Comparison of ENCODE assay signal across 9 cellular contexts in genomic region chr2:174634130-174635014, GRCh38. TPM values are rescaled to one million over a fixed set of nuclear protein-coding genes. Genes with fewer than 3 reads are reported as not detected.
DNase-seq lines count a peak whose midpoint lies in the region; ATAC-seq and TF ChIP-seq lines count a peak whose summit lies in the region.
"Had no signal": no experiment of that assay in that cellular context is flagged by ENCODE, and none has a peak within 500 bp of the region (broad histone marks: within the 10 kb centered on the region; RNA-seq: fewer than 3 reads in every experiment).

No MANE protein-coding gene starts in this region.

- H3K4me3 Mint-ChIP-seq in activated T-cell treated with anti-CD3 and anti-CD28 coated beads, Interleukin-2, amount 50 U/mL, for 24 hours, result peak overlapping the region; percentile 82

- H3F3A ChIP-seq in MM.1S (ENCODE audit: insufficient read depth, low read length), result peaks cover 23% of the 10 kb centered on the region

- no peaks in the 10 kb centered on the region for H3K9me3 Mint-ChIP-seq in activated T-cell treated with anti-CD3 and anti-CD28 coated beads, Interleukin-2, amount 50 U/mL, for 24 hours

- peak overlapping the region; percentile 64 for H3K4me3 ChIP-seq in GM12864 (ENCODE audit: low read depth, low read length)
- peak overlapping the region; percentile 68 for H3K4me3 ChIP-seq in MM.1S (ENCODE audit: low read length)
- no peak overlapping the region for H3K4me3 ChIP-seq in hepatocyte
- H3K4me3 ChIP-seq: lung had no signal

- H3K36me3 ChIP-seq in MM.1S (replicated peaks; ENCODE audit: insufficient read depth, low read length), result no peaks in the 10 kb centered on the region; the same call in 1 of the 2 replicates
- no peaks in the 10 kb centered on the region for H3K36me3 ChIP-seq in hepatocyte (replicated peaks; ENCODE audit: insufficient read depth, low read depth)

- DNase-seq in GM12864 (ENCODE audit: low read depth), result peak; percentile 49
- peak; percentile 68 for DNase-seq in MM.1S
- DNase-seq in activated T-cell treated with anti-CD3 and anti-CD28 coated beads, Interleukin-2, amount 50 U/mL, for 24 hours, result peak; percentile 76
- DNase-seq in hepatocyte (ENCODE audit: low spot score), result no peak
- peak; percentile 4 to 29 for DNase-seq in stimulated activated CD8-positive, alpha-beta memory T cell treated with anti-CD3 and anti-CD28 coated beads, Interleukin-4, amount 100 ng/mL, for 1 hour (ENCODE audit: low read depth in 2 of 2, low spot score in 1 of 2)
- no peak for DNase-seq in NCI-H524 (lab: John Stamatoyannopoulos, UW)
- DNase-seq in NCI-H2196 (lab: John Stamatoyannopoulos, UW; ENCODE audit: unreplicated experiment), result no peak

- peak overlapping the region; percentile 95 for H3K27ac Mint-ChIP-seq in activated T-cell treated with anti-CD3 and anti-CD28 coated beads, Interleukin-2, amount 50 U/mL, for 24 hours

- H3K4me1 ChIP-seq in MM.1S (ENCODE audit: low read length) (peaks cover 26% of the 10 kb centered on the region), hepatocyte (ENCODE audit: insufficient read depth) (peaks cover 16% of the 10 kb centered on the region)

- H3K27me3 Mint-ChIP-seq in activated T-cell treated with anti-CD3 and anti-CD28 coated beads, Interleukin-2, amount 50 U/mL, for 24 hours, result no peaks in the 10 kb centered on the region

- peak overlapping the region; percentile 90 for H3K27ac ChIP-seq in MM.1S (ENCODE audit: low read length)
- H3K27ac ChIP-seq in hepatocyte, result peak overlapping the region; percentile 74

- H4K20me1 ChIP-seq in MM.1S (ENCODE audit: insufficient read depth, low read length) (no peaks in the 10 kb centered on the region), hepatocyte (ENCODE audit: insufficient read depth, poor library complexity, severe bottlenecking) (no peaks in the 10 kb centered on the region)

- H3K4me1 Mint-ChIP-seq in activated T-cell treated with anti-CD3 and anti-CD28 coated beads, Interleukin-2, amount 50 U/mL, for 24 hours (ENCODE audit: low read depth), result peaks cover 71% of the 10 kb centered on the region

- H3K79me2 ChIP-seq in MM.1S (ENCODE audit: low read length) (peaks cover 58% of the 10 kb centered on the region), hepatocyte (no peaks in the 10 kb centered on the region)

- TF ChIP-seq CTCF in GM12864 (IDR thresholded peaks at IDR 0.05; ENCODE audit: low read depth, low read length, missing control alignments), result peak; percentile 40
- peak; percentile 30 for TF ChIP-seq CTCF in MM.1S (IDR thresholded peaks at IDR 0.05; ENCODE audit: low read length)
- no peak for TF ChIP-seq CTCF in hepatocyte (IDR thresholded peaks at IDR 0.05; ENCODE audit: poor library complexity)

- H3K36me3 Mint-ChIP-seq in activated T-cell treated with anti-CD3 and anti-CD28 coated beads, Interleukin-2, amount 50 U/mL, for 24 hours (ENCODE audit: low read depth), result peaks cover 43% of the 10 kb centered on the region

- no peaks in the 10 kb centered on the region for H3K9me3 ChIP-seq in MM.1S (replicated peaks; ENCODE audit: insufficient read depth, low read length)
- no peaks in the 10 kb centered on the region for H3K9me3 ChIP-seq in hepatocyte (ENCODE audit: low read depth)

- H3K9ac ChIP-seq in MM.1S (ENCODE audit: low read length), result peak overlapping the region; percentile 79

- peak overlapping the region; percentile 87 for H2AFZ ChIP-seq in MM.1S (ENCODE audit: low read length)
- peak overlapping the region; percentile 32 for H2AFZ ChIP-seq in hepatocyte

- H3K27me3 ChIP-seq in MM.1S (replicated peaks; ENCODE audit: insufficient read depth, low read length) (no peaks in the 10 kb centered on the region), hepatocyte (no peaks in the 10 kb centered on the region)

- peak overlapping the region; percentile 97 for H3K4me2 ChIP-seq in MM.1S (ENCODE audit: low read depth, low read length)
- H3K4me2 ChIP-seq in hepatocyte, result peak overlapping the region; percentile 53

- WGBS in hepatocyte (ENCODE audit: low lambda C conversion rate, missing lambda C conversion rate), result 62% methylated on average over 13 of the region's 13 CpGs

- H3K9me2 ChIP-seq in MM.1S (replicated peaks; ENCODE audit: insufficient read depth, low read length) (no peaks in the 10 kb centered on the region), hepatocyte (replicated peaks; ENCODE audit: insufficient read depth) (no peaks in the 10 kb centered on the region)

- peak; percentile 70 for ATAC-seq in GM21723 (IDR thresholded peaks at IDR 0.05; ENCODE audit: unreplicated experiment)

RNA-seq across cellular contexts. Expression of gene WIPF1, which starts 36.8 kb away (rescaled TPM):
- 20.1 and 22.0 TPM in 2 replicates for total RNA-seq in hepatocyte
- polyA plus RNA-seq in hepatocyte, result 32.3 and 32.7 TPM in 2 replicates

Comparison
In these comparisons a context has a peak if more than half of its experiments do, and no peak if none do; other contexts are left out.
1. DNase-seq: peak in GM12864 (single experiment), MM.1S (single experiment), activated T-cell treated with anti-CD3 and anti-CD28 coated beads, Interleukin-2, amount 50 U/mL, for 24 hours (single experiment) and stimulated activated CD8-positive, alpha-beta memory T cell treated with anti-CD3 and anti-CD28 coated beads, Interleukin-4, amount 100 ng/mL, for 1 hour (2 of 2); none in hepatocyte (single experiment), NCI-H524 (0 of 2) and NCI-H2196 (single experiment).